Comparison of ENCODE assay signal across 9 cellular contexts in genomic region chr6:110944681-110945151, GRCh38. TPM values are rescaled to one million over a fixed set of nuclear protein-coding genes. Genes with fewer than 3 reads are reported as not detected.
A peak's percentile ranks its signal among the peaks of the same experiment; 100 is the strongest.
DNase-seq lines count a peak whose midpoint lies in the region; ATAC-seq and TF ChIP-seq lines count a peak whose summit lies in the region.
"Had no signal": no experiment of that assay in that cellular context is flagged by ENCODE, and none has a peak within 500 bp of the region (broad histone marks: within the 10 kb centered on the region; RNA-seq: fewer than 3 reads in every experiment).

No MANE protein-coding gene starts in this region.

- no peak overlapping the region for H3K4me3 ChIP-seq in adrenal gland

- peak; percentile 15 to 31 for DNase-seq in activated CD4-positive, alpha-beta T cell treated with anti-CD3 and anti-CD28 coated beads for 24 hours (ENCODE audit: low read depth in 2 of 2)
- no peak for DNase-seq in activated CD4-positive, alpha-beta T cell treated with anti-CD3 and anti-CD28 coated beads for 1 hour
- DNase-seq in NAMALWA (ENCODE audit: low spot score) (peak; percentile 31), adrenal gland (no peak), D341Med (ENCODE audit: low spot score) (no peak)
- peak; percentile 44 for DNase-seq in activated T-helper 2 cell treated with anti-CD3 and anti-CD28 coated beads, Interferon-gamma antibody, Interleukin-2, Interleukin-4, amounts not matched to agents 10 μg/mL and 5 μg/mL and 100 μg/mL, durations not matched to agents 14 hours and 24 hours and 36 hours (ENCODE audit: low spot score)
- DNase-seq in naive thymus-derived CD8-positive, alpha-beta T cell = no peak

- no peak overlapping the region for H3K27ac ChIP-seq in adrenal gland
- H3K27ac ChIP-seq: C4-2B had no signal

- TF ChIP-seq CTCF in adrenal gland (IDR thresholded peaks at IDR 0.05) = no peak

- peaks cover 11% of the 10 kb centered on the region for H3K4me1 Mint-ChIP-seq in activated T-helper 2 cell treated with anti-CD3 and anti-CD28 coated beads, Interferon-gamma antibody, Interleukin-2, Interleukin-4, amounts not matched to agents 10 μg/mL and 5 μg/mL and 100 μg/mL, durations not matched to agents 14 hours and 24 hours and 36 hours (ENCODE audit: low read depth)
- H3K4me1 Mint-ChIP-seq in naive thymus-derived CD8-positive, alpha-beta T cell = peaks cover 0 to 7% (median 0%) of the 10 kb centered on the region in 4 donors

- no peaks in the 10 kb centered on the region for H3K4me1 ChIP-seq in adrenal gland (replicated peaks in 1 of 2)

- H3K9me3 ChIP-seq in adrenal gland (replicated peaks in 1 of 3) = no peaks in the 10 kb centered on the region

- intact Hi-C loops in activated T-helper 2 cell treated with anti-CD3 and anti-CD28 coated beads, Interferon-gamma antibody, Interleukin-2, Interleukin-4, amounts not matched to agents 10 μg/mL and 5 μg/mL and 100 μg/mL, durations not matched to agents 14 hours and 24 hours and 36 hours (cut with micrococcal nuclease) = loop anchor here (1.0 to 2.0 kb wide), 5 partner anchors 14 to 408 kb away; partner anchors contain the start of genes AMD1, CDK19 and GTF3C6
- intact Hi-C loops in adrenal gland (cut with DNase I) = loop anchor here (5.0 kb wide), 2 partner anchors 257 to 417 kb away; no protein-coding TSS in a partner anchor

- peak overlapping the region; percentile 83 for H3K27ac Mint-ChIP-seq in activated T-helper 2 cell treated with anti-CD3 and anti-CD28 coated beads, Interferon-gamma antibody, Interleukin-2, Interleukin-4, amounts not matched to agents 10 μg/mL and 5 μg/mL and 100 μg/mL, durations not matched to agents 14 hours and 24 hours and 36 hours
- peak overlapping the region in 1 of 10 donors; percentile 39 for H3K27ac Mint-ChIP-seq in naive thymus-derived CD8-positive, alpha-beta T cell

- no peaks in the 10 kb centered on the region for H3K27me3 Mint-ChIP-seq in activated T-helper 2 cell treated with anti-CD3 and anti-CD28 coated beads, Interferon-gamma antibody, Interleukin-2, Interleukin-4, amounts not matched to agents 10 μg/mL and 5 μg/mL and 100 μg/mL, durations not matched to agents 14 hours and 24 hours and 36 hours (ENCODE audit: low read depth)
- H3K27me3 Mint-ChIP-seq in naive thymus-derived CD8-positive, alpha-beta T cell = no peaks in the 10 kb centered on the region

- no peaks in the 10 kb centered on the region for H3K27me3 ChIP-seq in adrenal gland

- 67 to 96% (median 90%) methylated on average over 1 of the region's 1 CpG for WGBS in adrenal gland, 4 donors

- ATAC-seq in HG02678 (IDR thresholded peaks at IDR 0.05; ENCODE audit: unreplicated experiment) = peak; percentile 99
- peak; percentile 43 to 52 for ATAC-seq in naive thymus-derived CD8-positive, alpha-beta T cell

- H3K36me3 ChIP-seq in adrenal gland (replicated peaks in 1 of 2) = no peaks in the 10 kb centered on the region

- peak overlapping the region; percentile 10 for H3K4me3 Mint-ChIP-seq in activated T-helper 2 cell treated with anti-CD3 and anti-CD28 coated beads, Interferon-gamma antibody, Interleukin-2, Interleukin-4, amounts not matched to agents 10 μg/mL and 5 μg/mL and 100 μg/mL, durations not matched to agents 14 hours and 24 hours and 36 hours (ENCODE audit: low read depth)
- no peak overlapping the region for H3K4me3 Mint-ChIP-seq in naive thymus-derived CD8-positive, alpha-beta T cell

- H3K9me3 Mint-ChIP-seq in activated T-helper 2 cell treated with anti-CD3 and anti-CD28 coated beads, Interferon-gamma antibody, Interleukin-2, Interleukin-4, amounts not matched to agents 10 μg/mL and 5 μg/mL and 100 μg/mL, durations not matched to agents 14 hours and 24 hours and 36 hours = no peaks in the 10 kb centered on the region
- H3K9me3 Mint-ChIP-seq in naive thymus-derived CD8-positive, alpha-beta T cell = no peaks in the 10 kb centered on the region

- no peak for TF ChIP-seq POLR2A in adrenal gland (IDR thresholded peaks at IDR 0.05)

- POLR2A ChIA-PET in naive thymus-derived CD8-positive, alpha-beta T cell (lab: Charles Lee) = interaction anchor here (1.1 kb wide), 1 partner anchor 13 kb away, joined by 3 read pairs; the partner anchor contains the start of gene GTF3C6

- no peaks in the 10 kb centered on the region for H3K36me3 Mint-ChIP-seq in activated T-helper 2 cell treated with anti-CD3 and anti-CD28 coated beads, Interferon-gamma antibody, Interleukin-2, Interleukin-4, amounts not matched to agents 10 μg/mL and 5 μg/mL and 100 μg/mL, durations not matched to agents 14 hours and 24 hours and 36 hours (ENCODE audit: low read depth)
- no peaks in the 10 kb centered on the region for H3K36me3 Mint-ChIP-seq in naive thymus-derived CD8-positive, alpha-beta T cell

RNA-seq across cellular contexts. Expression of gene GTF3C6, which starts 13.8 kb away (rescaled TPM):
- total RNA-seq in activated T-helper 2 cell treated with anti-CD3 and anti-CD28 coated beads, Interferon-gamma antibody, Interleukin-2, Interleukin-4, amounts not matched to agents 10 μg/mL and 5 μg/mL and 100 μg/mL, durations not matched to agents 14 hours and 24 hours and 36 hours = 141 and 146 TPM in 2 replicates
- total RNA-seq in naive thymus-derived CD8-positive, alpha-beta T cell = 10 to 100 TPM; 34.8 to 41.6 TPM
- polyA plus RNA-seq in naive thymus-derived CD8-positive, alpha-beta T cell = 100 to 1,000 TPM in 1 of 3 donors, 10 to 100 TPM in 2; 93.4 to 100 (median 98.5) TPM
- 10 to 100 TPM; 48.3 to 95.3 (median 69.1) TPM for total RNA-seq in adrenal gland
- 100 to 1,000 TPM in 1 of 3 donors, 10 to 100 TPM in 2; 74.7 to 133 (median 87.2) TPM for polyA plus RNA-seq in adrenal gland

RNA-seq across cellular contexts. Expression of gene RPF2, which starts 37.1 kb away (rescaled TPM):
- 51.2 and 52.0 TPM in 2 replicates for total RNA-seq in activated T-helper 2 cell treated with anti-CD3 and anti-CD28 coated beads, Interferon-gamma antibody, Interleukin-2, Interleukin-4, amounts not matched to agents 10 μg/mL and 5 μg/mL and 100 μg/mL, durations not matched to agents 14 hours and 24 hours and 36 hours
- 10 to 100 TPM; 13.8 to 16.4 TPM for total RNA-seq in naive thymus-derived CD8-positive, alpha-beta T cell
- 10 to 100 TPM; 23.3 to 33.1 (median 28.0) TPM for polyA plus RNA-seq in naive thymus-derived CD8-positive, alpha-beta T cell
- total RNA-seq in adrenal gland = 10 to 100 TPM; 12.8 to 32.1 (median 25.0) TPM
- 10 to 100 TPM; 33.1 to 63.3 (median 38.5) TPM for polyA plus RNA-seq in adrenal gland

Comparison
In these comparisons a context has a peak if more than half of its experiments do, and no peak if none do; other contexts are left out.
1. DNase-seq: peak in activated CD4-positive, alpha-beta T cell treated with anti-CD3 and anti-CD28 coated beads for 24 hours (2 of 2), NAMALWA (single experiment) and activated T-helper 2 cell treated with anti-CD3 and anti-CD28 coated beads, Interferon-gamma antibody, Interleukin-2, Interleukin-4, amounts not matched to agents 10 μg/mL and 5 μg/mL and 100 μg/mL, durations not matched to agents 14 hours and 24 hours and 36 hours (single experiment); none in activated CD4-positive, alpha-beta T cell treated with anti-CD3 and anti-CD28 coated beads for 1 hour (single experiment), naive thymus-derived CD8-positive, alpha-beta T cell (0 of 10), adrenal gland (0 of 7) and D341Med (single experiment).